Comparison of ENCODE assay signal across 1 cellular context in the genomic region with DNA sequence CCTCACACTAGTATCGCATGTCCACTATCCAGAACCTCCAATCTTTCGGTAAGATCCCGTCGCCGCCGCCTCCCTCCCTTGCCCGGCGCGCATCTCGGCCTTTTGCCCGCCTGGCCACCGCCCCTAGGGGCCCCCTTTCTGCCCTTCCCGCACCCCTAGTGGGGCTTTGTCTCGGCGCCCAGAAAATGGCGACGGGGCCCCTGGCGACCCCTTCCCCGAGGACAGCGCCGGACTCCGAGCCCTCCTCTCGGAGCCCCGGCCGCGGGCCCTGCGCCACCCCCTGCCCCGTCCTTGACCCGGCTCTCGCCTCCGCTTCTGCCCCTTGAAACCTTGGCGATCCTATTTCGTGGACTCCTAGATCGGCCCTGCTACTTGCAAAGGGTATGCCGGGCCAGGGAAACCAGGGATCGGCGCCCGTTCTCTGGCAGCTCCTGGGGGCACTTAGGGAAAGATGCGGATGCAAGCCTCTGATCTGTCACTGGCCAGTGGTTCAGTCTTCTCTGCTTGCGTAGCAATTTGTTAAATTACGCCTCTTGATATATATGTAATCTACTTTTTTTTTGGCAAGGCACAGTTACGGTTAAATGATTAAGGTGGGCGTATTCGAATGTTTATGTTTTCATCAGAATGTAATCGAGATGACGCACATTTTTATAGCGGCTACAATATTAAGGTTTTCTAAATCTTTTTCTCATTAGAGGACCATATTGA.
TF ChIP-seq lines count a peak whose summit lies in the region.

No MANE protein-coding gene starts in this region.

TF ChIP-seq in SK-N-SH, 30 proteins besides CTCF, POLR2A, EP300 and RAD21 (continued from another document):
- TF ChIP-seq, protein P1, sequence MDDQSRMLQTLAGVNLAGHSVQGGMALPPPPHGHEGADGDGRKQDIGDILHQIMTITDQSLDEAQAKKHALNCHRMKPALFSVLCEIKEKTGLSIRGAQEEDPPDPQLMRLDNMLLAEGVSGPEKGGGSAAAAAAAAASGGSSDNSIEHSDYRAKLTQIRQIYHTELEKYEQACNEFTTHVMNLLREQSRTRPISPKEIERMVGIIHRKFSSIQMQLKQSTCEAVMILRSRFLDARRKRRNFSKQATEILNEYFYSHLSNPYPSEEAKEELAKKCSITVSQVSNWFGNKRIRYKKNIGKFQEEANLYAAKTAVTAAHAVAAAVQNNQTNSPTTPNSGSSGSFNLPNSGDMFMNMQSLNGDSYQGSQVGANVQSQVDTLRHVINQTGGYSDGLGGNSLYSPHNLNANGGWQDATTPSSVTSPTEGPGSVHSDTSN (IDR thresholded peaks at IDR 0.05), result no peak
- no peak for TF ChIP-seq FOXM1 (IDR thresholded peaks at IDR 0.05; ENCODE audit: low read depth)
- TF ChIP-seq RFX5 (IDR thresholded peaks at IDR 0.05; ENCODE audit: low read length), result no peak
- TF ChIP-seq EZH2phosphoT487 (IDR thresholded peaks at IDR 0.05; ENCODE audit: borderline replicate concordance, low read depth), result no peak
